ENCODE assay signal across 9 cellular contexts in genomic region chr1:169180167-169180566, GRCh38.
"Had no signal": no experiment of that assay in that cellular context is flagged by ENCODE, and none has a peak within 500 bp of the region (broad histone marks: within the 10 kb centered on the region; RNA-seq: fewer than 3 reads in every experiment).

No MANE protein-coding gene starts in this region.

- H3K4me2 ChIP-seq: KMS-11 had no signal

- H3K9ac ChIP-seq: GM23248, KMS-11 had no signal

- H2AFZ ChIP-seq: GM23248 had no signal

- H3K27ac Mint-ChIP-seq: H9 had no signal

- H3K27ac ChIP-seq: GM23248, KMS-11 had no signal

- H3K9me3 Mint-ChIP-seq: H9 had no signal

- H3K4me3 ChIP-seq: GM23248 had no signal

- H3K4me3 Mint-ChIP-seq: H9 had no signal

- FAIRE-seq: H54, HTR-8/SVneo had no signal

- DNase-seq: GM23248, GOT3, H9, HCEC 1CT, Karpas-422, KBM-7 had no signal
